10 cellular contexts compared by ENCODE assay signal in the genomic region with DNA sequence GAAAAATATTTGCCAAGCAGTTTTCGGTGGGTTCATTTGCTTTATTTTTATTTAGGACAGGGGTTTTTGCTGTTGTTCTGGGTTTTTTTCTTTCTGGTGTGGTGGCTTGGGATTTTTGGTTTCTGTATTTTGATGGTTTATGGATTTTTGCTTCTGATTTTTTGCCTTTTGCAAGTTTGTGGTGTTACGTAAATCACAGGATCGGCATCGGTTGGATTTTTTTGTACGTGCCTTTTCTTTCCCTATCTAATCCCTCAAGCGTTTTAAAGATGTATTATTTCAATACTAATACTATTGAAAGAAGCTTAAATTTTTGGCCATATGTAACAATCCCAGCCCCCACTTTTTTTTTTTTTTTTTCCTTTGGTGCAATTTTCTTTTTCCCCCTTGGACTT. TPM values are rescaled to one million over a fixed set of nuclear protein-coding genes. Genes with fewer than 3 reads are reported as not detected.
A peak's percentile ranks its signal among the peaks of the same experiment; 100 is the strongest.
DNase-seq lines count a peak whose midpoint lies in the region; ATAC-seq and TF ChIP-seq lines count a peak whose summit lies in the region.
"Had no signal": no experiment of that assay in that cellular context is flagged by ENCODE, and none has a peak within 500 bp of the region (broad histone marks: within the 10 kb centered on the region; RNA-seq: fewer than 3 reads in every experiment).

No MANE protein-coding gene starts in this region.

- no peaks in the 10 kb centered on the region for H3K9me3 ChIP-seq in testis

- H3K4me1 ChIP-seq in testis: peaks cover 23% of the 10 kb centered on the region

- peaks cover 16% of the 10 kb centered on the region for H3K36me3 Mint-ChIP-seq in activated CD4-positive, alpha-beta T cell treated with anti-CD3 and anti-CD28 coated beads, Interleukin-2, amount 10 ng/mL, durations not matched to agents 24 days and 14 days (ENCODE audit: low read depth)
- peaks cover 17% of the 10 kb centered on the region for H3K36me3 Mint-ChIP-seq in activated naive CD8-positive, alpha-beta T cell treated with anti-CD3 and anti-CD28 coated beads, Interleukin-2, amount 10 ng/mL, durations not matched to agents 7 days and 5 days

- no peak for ATAC-seq in activated naive CD8-positive, alpha-beta T cell treated with anti-CD3 and anti-CD28 coated beads, Interleukin-2, amount 10 ng/mL, durations not matched to agents 7 days and 5 days (ENCODE audit: low read depth)
- no peak for ATAC-seq in HG02759 (IDR thresholded peaks at IDR 0.05; ENCODE audit: unreplicated experiment)

- no peaks in the 10 kb centered on the region for H3K9me3 Mint-ChIP-seq in activated CD4-positive, alpha-beta T cell treated with anti-CD3 and anti-CD28 coated beads, Interleukin-2, amount 10 ng/mL, durations not matched to agents 24 days and 14 days
- no peaks in the 10 kb centered on the region for H3K9me3 Mint-ChIP-seq in activated naive CD8-positive, alpha-beta T cell treated with anti-CD3 and anti-CD28 coated beads, Interleukin-2, amount 10 ng/mL, durations not matched to agents 7 days and 5 days

- H3K4me1 Mint-ChIP-seq in activated CD4-positive, alpha-beta T cell treated with anti-CD3 and anti-CD28 coated beads, Interleukin-2, amount 10 ng/mL, durations not matched to agents 24 days and 14 days: peaks cover 63% of the 10 kb centered on the region
- H3K4me1 Mint-ChIP-seq in activated naive CD8-positive, alpha-beta T cell treated with anti-CD3 and anti-CD28 coated beads, Interleukin-2, amount 10 ng/mL, durations not matched to agents 7 days and 5 days: peaks cover 55% of the 10 kb centered on the region

- H3K27me3 Mint-ChIP-seq in activated CD4-positive, alpha-beta T cell treated with anti-CD3 and anti-CD28 coated beads, Interleukin-2, amount 10 ng/mL, durations not matched to agents 24 days and 14 days: no peaks in the 10 kb centered on the region
- H3K27me3 Mint-ChIP-seq in activated naive CD8-positive, alpha-beta T cell treated with anti-CD3 and anti-CD28 coated beads, Interleukin-2, amount 10 ng/mL, durations not matched to agents 7 days and 5 days: no peaks in the 10 kb centered on the region

- peak overlapping the region; percentile 97 for H3K27ac ChIP-seq in testis

- no peak for TF ChIP-seq CTCF in kidney epithelial cell (IDR thresholded peaks at IDR 0.05; ENCODE audit: insufficient read depth, low read length, poor library complexity, severe bottlenecking)
- peak in 1 of 3 experiments; percentile 4 for TF ChIP-seq CTCF in testis (IDR thresholded peaks at IDR 0.05)

- POLR2A ChIA-PET in activated naive CD8-positive, alpha-beta T cell treated with anti-CD3 and anti-CD28 coated beads, Interleukin-2, amount 10 ng/mL, durations not matched to agents 7 days and 5 days (lab: Charles Lee): interaction anchor here (0.6 to 9.2 kb wide), 51 partner anchors 9 to 1387 kb away, joined by 3 to 271 read pairs (median 4); a partner anchor contains a TSS

- peak overlapping the region; percentile 98 for H3K4me3 Mint-ChIP-seq in activated CD4-positive, alpha-beta T cell treated with anti-CD3 and anti-CD28 coated beads, Interleukin-2, amount 10 ng/mL, durations not matched to agents 24 days and 14 days
- peak overlapping the region; percentile 99 for H3K4me3 Mint-ChIP-seq in activated naive CD8-positive, alpha-beta T cell treated with anti-CD3 and anti-CD28 coated beads, Interleukin-2, amount 10 ng/mL, durations not matched to agents 7 days and 5 days

- intact Hi-C loops in activated CD4-positive, alpha-beta T cell treated with anti-CD3 and anti-CD28 coated beads, Interleukin-2, amount 10 ng/mL, durations not matched to agents 24 days and 14 days (cut with micrococcal nuclease): loop anchor here (1.0 to 10.0 kb wide), 3 partner anchors 124 to 1579 kb away; no protein-coding TSS in a partner anchor
- intact Hi-C loops in testis (cut with DNase I; ENCODE audit: low total_unique reads) (loop anchor here (10.0 kb wide), 3 partner anchors 329 to 1399 kb away; no protein-coding TSS in a partner anchor), posterior cingulate gyrus (cut with DNase I) (loop anchor here (2.0 to 5.0 kb wide), 2 partner anchors 307 to 411 kb away; no protein-coding TSS in a partner anchor)

- H3K27me3 ChIP-seq in kidney epithelial cell (ENCODE audit: control insufficient read depth, insufficient read depth, low read length) (no peaks in the 10 kb centered on the region), testis (no peaks in the 10 kb centered on the region)

- no peak for TF ChIP-seq POLR2A in testis (IDR thresholded peaks at IDR 0.05)

- peak overlapping the region; percentile 39 for H3K4me3 ChIP-seq in kidney epithelial cell (ENCODE audit: low read depth, low read length)
- peak overlapping the region; percentile 78 to 87 for H3K4me3 ChIP-seq in testis

- DNase-seq in activated CD4-positive, alpha-beta T cell treated with anti-CD3 and anti-CD28 coated beads, Interleukin-2, amount 10 ng/mL, durations not matched to agents 24 days and 14 days: no peak
- no peak for DNase-seq in activated CD4-positive, alpha-beta T cell treated with anti-CD3 and anti-CD28 coated beads, Interleukin-2, amount 50 U/mL, for 4 hours
- no peak for DNase-seq in activated naive CD8-positive, alpha-beta T cell treated with anti-CD3 and anti-CD28 coated beads, Interleukin-2, amount 10 ng/mL, durations not matched to agents 7 days and 5 days
- no peak for DNase-seq in kidney epithelial cell (ENCODE audit: low read depth)
- no peak for DNase-seq in testis
- no peak for DNase-seq in posterior cingulate gyrus
- no peak for DNase-seq in dermis blood vessel endothelial cell

- WGBS in testis, 2 donors: 2 to 3% methylated on average over 6 of the region's 6 CpGs

- H3K27ac Mint-ChIP-seq in activated CD4-positive, alpha-beta T cell treated with anti-CD3 and anti-CD28 coated beads, Interleukin-2, amount 10 ng/mL, durations not matched to agents 24 days and 14 days: peak overlapping the region; percentile 99
- peak overlapping the region; percentile 99 for H3K27ac Mint-ChIP-seq in activated naive CD8-positive, alpha-beta T cell treated with anti-CD3 and anti-CD28 coated beads, Interleukin-2, amount 10 ng/mL, durations not matched to agents 7 days and 5 days

- H3K36me3 ChIP-seq in kidney epithelial cell (ENCODE audit: control insufficient read depth, insufficient read depth, low read length) (no peaks in the 10 kb centered on the region), testis (ENCODE audit: low read depth, missing control alignments) (no peaks in the 10 kb centered on the region)

RNA-seq across cellular contexts. Expression of a gene that starts 0.8 kb away (rescaled TPM):
- total RNA-seq in activated CD4-positive, alpha-beta T cell treated with anti-CD3 and anti-CD28 coated beads, Interleukin-2, amount 10 ng/mL, durations not matched to agents 24 days and 14 days: 41.7 and 51.7 TPM in 2 replicates
- total RNA-seq in activated naive CD8-positive, alpha-beta T cell treated with anti-CD3 and anti-CD28 coated beads, Interleukin-2, amount 10 ng/mL, durations not matched to agents 7 days and 5 days: 10 to 100 TPM; 32.1 to 34.0 TPM
- total RNA-seq in kidney epithelial cell: 5.8 and 8.9 TPM in 2 replicates
- 10 to 100 TPM; 74.0 to 86.6 TPM for total RNA-seq in testis
- 34.5 TPM for polyA plus RNA-seq in testis (ENCODE audit: insufficient read depth, low read depth, low replicate concordance)
- 1.7 and 2.2 TPM in 2 replicates for total RNA-seq in dermis blood vessel endothelial cell

RNA-seq across cellular contexts. Expression of a gene that starts 43.7 kb away (rescaled TPM):
- total RNA-seq in activated CD4-positive, alpha-beta T cell treated with anti-CD3 and anti-CD28 coated beads, Interleukin-2, amount 10 ng/mL, durations not matched to agents 24 days and 14 days: not detected in 2 replicates
- total RNA-seq in activated naive CD8-positive, alpha-beta T cell treated with anti-CD3 and anti-CD28 coated beads, Interleukin-2, amount 10 ng/mL, durations not matched to agents 7 days and 5 days: not detected
- total RNA-seq in kidney epithelial cell: not detected in 2 replicates
- under 1 TPM; 0.37 to 0.71 TPM for total RNA-seq in testis
- 0.79 TPM for polyA plus RNA-seq in testis (ENCODE audit: insufficient read depth, low read depth, low replicate concordance)
- total RNA-seq in dermis blood vessel endothelial cell: not detected in 2 replicates
- total RNA-seq: Daoy, lung microvascular endothelial cell had no signal
